1 cellular context compared by ENCODE assay signal in genomic region chr1:26581287-26581651, GRCh38.
TF ChIP-seq lines count a peak whose summit lies in the region.

No MANE protein-coding gene starts in this region.

TF ChIP-seq in HepG2, 621 proteins besides CTCF, POLR2A, EP300 and RAD21 (continued from another document):
- peak; percentile 44; the same call in 1 of the 2 replicates for TF ChIP-seq CEBPG (CRISPR knock-in tag; IDR thresholded peaks at IDR 0.05)
